ENCODE assay signal across 10 cellular contexts in genomic region chr19:50909240-50910070, GRCh38. TPM values are rescaled to one million over a fixed set of nuclear protein-coding genes. Genes with fewer than 3 reads are reported as not detected.
DNase-seq lines count a peak whose midpoint lies in the region; ATAC-seq and TF ChIP-seq lines count a peak whose summit lies in the region.
"Had no signal": no experiment of that assay in that cellular context is flagged by ENCODE, and none has a peak within 500 bp of the region (broad histone marks: within the 10 kb centered on the region; RNA-seq: fewer than 3 reads in every experiment).

No MANE protein-coding gene starts in this region.

- H3K56ac ChIP-seq in IMR-90 (ENCODE audit: extremely low read depth, insufficient read depth, low read length), result no peak overlapping the region

- H2BK5ac ChIP-seq in IMR-90 (ENCODE audit: low read depth, low read length, poor library complexity, severe bottlenecking), result no peak overlapping the region

- H3K27me3 ChIP-seq in IMR-90 (ENCODE audit: control insufficient read depth, insufficient read depth, low read length), result peaks cover 11% of the 10 kb centered on the region
- H3K27me3 ChIP-seq in WERI-Rb-1 (ENCODE audit: insufficient read depth, low read depth, severe bottlenecking), result peaks cover 74% of the 10 kb centered on the region

- no peak overlapping the region for H4K5ac ChIP-seq in IMR-90 (ENCODE audit: low read depth, low read length)

- DNase-seq in activated CD4-positive, alpha-beta T cell treated with anti-CD3 and anti-CD28 coated beads for 24 hours (ENCODE audit: low read depth in 2 of 2), result peak; percentile 22 to 41
- DNase-seq in activated CD4-positive, alpha-beta T cell treated with anti-CD3 and anti-CD28 coated beads for 4 hours, result no peak
- DNase-seq in IMR-90 (no peak), WERI-Rb-1 (peak; percentile 11), iPS DF 4.7 (ENCODE audit: extremely low read depth, low spot score) (peak; percentile 60), HuH-7.5 (ENCODE audit: low spot score) (no peak)
- DNase-seq in stimulated activated CD8-positive, alpha-beta memory T cell treated with anti-CD3 and anti-CD28 coated beads, Interleukin-4, amount 100 ng/mL, for 48 hours, result peak; percentile 80

- WGBS in IMR-90 (ENCODE audit: extremely low coverage in 2 of 2, insufficient read length in 1 of 2), 2 experiments, result 0% methylated on average over 13 of the region's 36 CpGs; no CpG with 5 or more reads in 1 of the 2 experiments

- no peak overlapping the region for H3K23ac ChIP-seq in IMR-90 (ENCODE audit: low read depth, low read length)

- H2AK5ac ChIP-seq in IMR-90 (ENCODE audit: low read depth, low read length), result no peak overlapping the region

- no peak overlapping the region for H3K9ac ChIP-seq in IMR-90 (ENCODE audit: low read depth, low read length)

- no peak overlapping the region for H2BK15ac ChIP-seq in IMR-90 (ENCODE audit: low read depth, low read length)

- no peak overlapping the region for H2BK20ac ChIP-seq in IMR-90 (ENCODE audit: low read depth, low read length)

- no peak for TF ChIP-seq RAD21 in IMR-90 (IDR thresholded peaks at IDR 0.05; ENCODE audit: low read length)

- POLR2A ChIA-PET in IMR-90 (lab: Charles Lee; ENCODE audit: unreplicated experiment), result no interaction called here

- no peak overlapping the region for H3K4ac ChIP-seq in IMR-90 (ENCODE audit: low read depth, low read length)

- CTCF ChIA-PET in IMR-90 (lab: Yijun Ruan, JAX), result interaction anchor here (1.1 kb wide), 1 partner anchor 13 kb away, joined by 4 read pairs; no protein-coding TSS in a partner anchor

- no peak overlapping the region for H4K91ac ChIP-seq in IMR-90 (ENCODE audit: insufficient read depth, low read depth, low read length)

- ATAC-seq in IMR-90 (ENCODE audit: low read depth) (peak; percentile 81), GM18520 (IDR thresholded peaks at IDR 0.05; ENCODE audit: unreplicated experiment) (no peak)

- no peak overlapping the region for H2BK120ac ChIP-seq in IMR-90 (ENCODE audit: low read depth, low read length)

- H3K18ac ChIP-seq in IMR-90 (ENCODE audit: low read depth, low read length), result no peak overlapping the region

- no peaks in the 10 kb centered on the region for H3K9me1 ChIP-seq in IMR-90 (ENCODE audit: insufficient read depth, low read length)

- H3K27ac ChIP-seq in IMR-90 (ENCODE audit: insufficient read depth, low read length) (no peak overlapping the region), WERI-Rb-1 (no peak overlapping the region)
- H3K27ac ChIP-seq: neutrophil had no signal

- H3K4me1 ChIP-seq in IMR-90 (ENCODE audit: control insufficient read depth, insufficient read depth, low read length), result no peaks in the 10 kb centered on the region

- peak overlapping the region; percentile 16 for H2AK9ac ChIP-seq in IMR-90 (replicated peaks; ENCODE audit: low read depth, low read length, poor library complexity)

- BruUV-seq in IMR-90 (replicated peaks; lab: Mats Ljungman, UMichigan), result no TSS peak

- in situ Hi-C loops in IMR-90 (cut with MboI; ENCODE audit: low sequenced_read_pairs), result no loop called here

- H3K4me3 ChIP-seq in IMR-90 (ENCODE audit: insufficient read depth, low read depth, low read length) (no peak overlapping the region), WERI-Rb-1 (ENCODE audit: low read depth, low read length) (no peak overlapping the region)

- dilution Hi-C loops in IMR-90 (cut with HindIII; ENCODE audit: low sequenced_read_pairs, unreplicated experiment), result no loop called here

- H4K8ac ChIP-seq in IMR-90 (ENCODE audit: low read depth in 2 of 2, low read length in 2 of 2), result no peak overlapping the region

- intact Hi-C loops in IMR-90 (cut with micrococcal nuclease), result no loop called here

- no peak for TF ChIP-seq POLR2A in IMR-90 (IDR thresholded peaks at IDR 0.05; ENCODE audit: low read depth, low read length)

- peak overlapping the region; percentile 32 for H2AFZ ChIP-seq in IMR-90 (replicated peaks; ENCODE audit: low read length, poor library complexity)

- H4K20me1 ChIP-seq in IMR-90 (ENCODE audit: insufficient read depth, low read length), result no peaks in the 10 kb centered on the region

- TF ChIP-seq CTCF in IMR-90 (conservative IDR thresholded peaks at IDR 0.05; ENCODE audit: low read depth, low read length) (no peak), WERI-Rb-1 (IDR thresholded peaks at IDR 0.05; ENCODE audit: low read depth, low read length) (no peak)

- H3K79me1 ChIP-seq in IMR-90 (ENCODE audit: low read depth in 1 of 2, low read length in 2 of 2), result no peaks in the 10 kb centered on the region

- H3K4me2 ChIP-seq in IMR-90 (ENCODE audit: low read depth, low read length), result no peak overlapping the region

- H3K14ac ChIP-seq in IMR-90 (replicated peaks; ENCODE audit: low read depth, low read length), result no peak overlapping the region

- H3K36me3 ChIP-seq in IMR-90 (ENCODE audit: control insufficient read depth, insufficient read depth, low read length) (no peaks in the 10 kb centered on the region), WERI-Rb-1 (no peaks in the 10 kb centered on the region)
- H3K36me3 ChIP-seq: neutrophil had no signal

- H3K9me3 ChIP-seq in IMR-90 (ENCODE audit: control insufficient read depth, insufficient read depth, low read length) (no peaks in the 10 kb centered on the region), WERI-Rb-1 (ENCODE audit: severe bottlenecking) (no peaks in the 10 kb centered on the region)
- H3K9me3 ChIP-seq: neutrophil had no signal

TF ChIP-seq in IMR-90, 13 proteins besides CTCF, POLR2A, EP300 and RAD21:
- TF ChIP-seq CHD1 (IDR thresholded peaks at IDR 0.05; ENCODE audit: low read depth, low read length) (no peak), RFX5 (IDR thresholded peaks at IDR 0.05; ENCODE audit: low read depth, low read length) (no peak), MXI1 (IDR thresholded peaks at IDR 0.05; ENCODE audit: borderline replicate concordance, low read depth, low read length) (no peak), CEBPB (IDR thresholded peaks at IDR 0.05; ENCODE audit: low read depth, low read length) (no peak), USF2 (IDR thresholded peaks at IDR 0.05; ENCODE audit: low read depth, low read length) (no peak), MAZ (IDR thresholded peaks at IDR 0.05; ENCODE audit: borderline replicate concordance, low read depth, low read length) (no peak), NFE2L2 (IDR thresholded peaks at IDR 0.05; ENCODE audit: low read depth, low read length) (no peak), SMC3 (IDR thresholded peaks at IDR 0.05; ENCODE audit: low read depth, low read length) (no peak)
TF ChIP-seq in IMR-90: peak in this region for 0.

RNA-seq across cellular contexts. Expression of gene KLK4, which starts 1.7 kb away (rescaled TPM):
- total RNA-seq in IMR-90 (2012; rRNA removed), result not detected in 2 replicates
- not detected in 2 replicates for polyA plus RNA-seq in IMR-90 (2012; rRNA removed)
- not detected in 2 replicates for polyA plus RNA-seq in IMR-90 (2012; cell fraction: cytosol; rRNA removed)
- not detected in 2 replicates for polyA plus RNA-seq in IMR-90 (2012; cell fraction: nucleus; rRNA removed; ENCODE audit: low replicate concordance)
- total RNA-seq: activated CD8-positive, alpha-beta memory T cell treated with anti-CD3 and anti-CD28 coated beads for 36 hours had no signal

RNA-seq across cellular contexts. Expression of gene KLK2, which starts 36.2 kb away (rescaled TPM):
- not detected in 2 replicates for total RNA-seq in IMR-90 (2012; rRNA removed)
- polyA plus RNA-seq in IMR-90 (2012; rRNA removed), result not detected in 2 replicates
- 0.12 TPM in 1 of 2 replicates, not detected in the other for polyA plus RNA-seq in IMR-90 (2012; cell fraction: cytosol; rRNA removed)
- 0.19 TPM in 1 of 2 replicates, not detected in the other for polyA plus RNA-seq in IMR-90 (2012; cell fraction: nucleus; rRNA removed; ENCODE audit: low replicate concordance)
- total RNA-seq: activated CD8-positive, alpha-beta memory T cell treated with anti-CD3 and anti-CD28 coated beads for 36 hours had no signal

RNA-seq across cellular contexts. Expression of gene KLK5, which starts 43.4 kb away (rescaled TPM):
- total RNA-seq in IMR-90 (2012; rRNA removed), result not detected in 2 replicates
- not detected in 2 replicates for polyA plus RNA-seq in IMR-90 (2012; rRNA removed)
- polyA plus RNA-seq in IMR-90 (2012; cell fraction: cytosol; rRNA removed), result not detected in 2 replicates
- not detected in 2 replicates for polyA plus RNA-seq in IMR-90 (2012; cell fraction: nucleus; rRNA removed; ENCODE audit: low replicate concordance)
- total RNA-seq: activated CD8-positive, alpha-beta memory T cell treated with anti-CD3 and anti-CD28 coated beads for 36 hours had no signal

RNA-seq across cellular contexts. Expression of gene KLK3, which starts 54.7 kb away (rescaled TPM):
- total RNA-seq in IMR-90 (2012; rRNA removed), result not detected in 2 replicates
- polyA plus RNA-seq in IMR-90 (2012; rRNA removed), result not detected in 2 replicates
- not detected in 2 replicates for polyA plus RNA-seq in IMR-90 (2012; cell fraction: cytosol; rRNA removed)
- not detected in 2 replicates for polyA plus RNA-seq in IMR-90 (2012; cell fraction: nucleus; rRNA removed; ENCODE audit: low replicate concordance)
- total RNA-seq: activated CD8-positive, alpha-beta memory T cell treated with anti-CD3 and anti-CD28 coated beads for 36 hours had no signal

RNA-seq across cellular contexts. Expression of gene KLK6, which starts 59.9 kb away (rescaled TPM):
- total RNA-seq in IMR-90 (2012; rRNA removed), result not detected in 2 replicates
- polyA plus RNA-seq in IMR-90 (2012; rRNA removed), result not detected in 2 replicates
- polyA plus RNA-seq in IMR-90 (2012; cell fraction: cytosol; rRNA removed), result not detected in 2 replicates
- polyA plus RNA-seq in IMR-90 (2012; cell fraction: nucleus; rRNA removed; ENCODE audit: low replicate concordance), result not detected in 2 replicates
- total RNA-seq: activated CD8-positive, alpha-beta memory T cell treated with anti-CD3 and anti-CD28 coated beads for 36 hours had no signal

Comparison
In these comparisons a context has a peak if more than half of its experiments do, and no peak if none do; other contexts are left out.
1. DNase-seq: peak in activated CD4-positive, alpha-beta T cell treated with anti-CD3 and anti-CD28 coated beads for 24 hours (2 of 2), WERI-Rb-1 (single experiment), iPS DF 4.7 (single experiment) and stimulated activated CD8-positive, alpha-beta memory T cell treated with anti-CD3 and anti-CD28 coated beads, Interleukin-4, amount 100 ng/mL, for 48 hours (single experiment); none in activated CD4-positive, alpha-beta T cell treated with anti-CD3 and anti-CD28 coated beads for 4 hours (0 of 2), IMR-90 (single experiment) and HuH-7.5 (single experiment).